ENCODE assay signal across 8 cellular contexts in the genomic region with DNA sequence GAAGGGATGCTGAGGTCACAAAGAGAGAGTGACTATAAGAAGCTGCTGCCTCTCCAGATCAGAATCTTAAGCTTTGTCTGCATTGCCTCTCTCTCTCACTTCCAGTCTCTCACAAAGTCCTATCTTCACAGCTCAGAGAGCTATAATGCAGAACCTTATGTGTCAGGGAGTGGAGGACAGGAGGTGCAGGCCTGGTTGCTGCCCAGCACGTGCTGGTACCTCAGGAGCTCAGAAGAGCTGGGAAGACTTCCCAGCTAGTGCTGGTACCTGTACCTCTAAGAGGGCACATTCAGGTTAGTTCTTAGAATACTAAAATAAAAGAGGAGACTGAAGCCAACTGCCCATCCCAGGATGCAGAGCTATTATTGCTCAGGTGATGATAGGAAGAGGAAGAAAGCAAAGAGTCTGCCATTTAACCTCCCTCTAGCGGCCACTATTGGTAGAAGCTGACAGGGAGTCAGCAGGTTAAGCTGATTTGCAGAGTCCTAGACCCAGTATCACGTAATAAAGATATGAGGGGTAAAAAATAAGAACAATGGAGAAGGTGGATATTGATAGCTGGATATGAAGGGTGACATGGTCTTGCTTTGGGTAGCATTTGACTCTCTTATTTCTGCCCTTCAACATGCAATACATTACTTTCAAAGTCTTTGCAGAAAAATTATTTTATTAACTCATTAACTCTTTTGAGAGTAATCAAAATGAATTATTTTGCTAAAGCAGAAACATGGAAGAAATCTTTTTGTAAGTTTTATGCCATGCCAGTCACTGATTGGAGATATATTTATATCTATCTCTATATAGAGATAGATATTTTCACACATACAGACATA.
DNase-seq lines count a peak whose midpoint lies in the region; TF ChIP-seq lines count a peak whose summit lies in the region.

No MANE protein-coding gene starts in this region.

- no peak overlapping the region for H2BK5ac ChIP-seq in mesendoderm (ENCODE audit: low read length)

- H3K4ac ChIP-seq in mesendoderm (ENCODE audit: low read depth, low read length), result peak overlapping the region; percentile 1

- H2AK5ac ChIP-seq in mesendoderm (ENCODE audit: low read length), result no peak overlapping the region

- H3K9me3 ChIP-seq in WERI-Rb-1 (ENCODE audit: severe bottlenecking) (no peaks in the 10 kb centered on the region), tibial artery (no peaks in the 10 kb centered on the region)

- H3K18ac ChIP-seq in mesendoderm (ENCODE audit: low read length), result no peak overlapping the region

- H3K36me3 ChIP-seq in WERI-Rb-1 (no peaks in the 10 kb centered on the region), mesendoderm (ENCODE audit: control insufficient read depth, insufficient read depth, low read length) (no peaks in the 10 kb centered on the region), tibial artery (no peaks in the 10 kb centered on the region)

- no peaks in the 10 kb centered on the region for H3K4me1 ChIP-seq in mesendoderm (ENCODE audit: control insufficient read depth, low read depth, low read length)
- no peaks in the 10 kb centered on the region for H3K4me1 ChIP-seq in tibial artery

- no peak overlapping the region for H3K4me3 ChIP-seq in HFF-Myc (replicated peaks; ENCODE audit: low read depth, low read length)
- no peak overlapping the region for H3K4me3 ChIP-seq in WERI-Rb-1 (ENCODE audit: low read depth, low read length)
- H3K4me3 ChIP-seq in cardiac fibroblast (replicated peaks in 1 of 2; ENCODE audit: low read depth in 2 of 2, low read length in 2 of 2), result no peak overlapping the region
- no peak overlapping the region for H3K4me3 ChIP-seq in mesendoderm (ENCODE audit: low read length)
- no peak overlapping the region for H3K4me3 ChIP-seq in tibial artery

- TF ChIP-seq CTCF in HFF-Myc (IDR thresholded peaks at IDR 0.05; ENCODE audit: low read depth, low read length, missing control alignments), result peak; percentile 78
- peak; percentile 73 for TF ChIP-seq CTCF in WERI-Rb-1 (IDR thresholded peaks at IDR 0.05; ENCODE audit: low read depth, low read length)
- TF ChIP-seq CTCF in cardiac fibroblast (IDR thresholded peaks at IDR 0.05; ENCODE audit: low read depth, low read length), result peak; percentile 79
- peak; percentile 26 to 27 for TF ChIP-seq CTCF in tibial artery (IDR thresholded peaks at IDR 0.05)

- intact Hi-C loops in tibial artery (cut with DNase I; ENCODE audit: low total_unique reads), result no loop called here

- no peak overlapping the region for H3K56ac ChIP-seq in mesendoderm (ENCODE audit: low read length)

- no peaks in the 10 kb centered on the region for H3K79me2 ChIP-seq in mesendoderm (ENCODE audit: control insufficient read depth, insufficient read depth, low read length)

- H3K9ac ChIP-seq in mesendoderm (ENCODE audit: low read length), result no peak overlapping the region

- peak; percentile 49 for DNase-seq in NK-92 treated with Interleukin-12 subunit alpha and Interleukin-12 subunit beta, amount 100 ng/mL, for 24 hours (lab: John Stamatoyannopoulos, UW)
- DNase-seq in NK-92 (lab: John Stamatoyannopoulos, UW; ENCODE audit: unreplicated experiment) (no peak), HFF-Myc (ENCODE audit: extremely low read depth, low read depth) (peak; percentile 21), NCI-H1048 (lab: John Stamatoyannopoulos, UW) (peak; percentile 65), WERI-Rb-1 (peak; percentile 69), cardiac fibroblast (ENCODE audit: low read depth in 2 of 2) (peak; percentile 50 to 65), mesendoderm (peak; percentile 80), tibial artery (no peak)

- H4K8ac ChIP-seq in mesendoderm (ENCODE audit: low read depth, low read length), result no peak overlapping the region

- no peak overlapping the region for H3K4me2 ChIP-seq in mesendoderm (ENCODE audit: low read length)

- H4K5ac ChIP-seq in mesendoderm (ENCODE audit: low read length), result no peak overlapping the region

- no peaks in the 10 kb centered on the region for H3K79me1 ChIP-seq in mesendoderm (ENCODE audit: low read length)

- H2BK15ac ChIP-seq in mesendoderm (replicated peaks; ENCODE audit: low read depth), result no peak overlapping the region

- H3K27me3 ChIP-seq in WERI-Rb-1 (ENCODE audit: insufficient read depth, low read depth, severe bottlenecking), result no peaks in the 10 kb centered on the region
- H3K27me3 ChIP-seq in mesendoderm (ENCODE audit: insufficient read depth, low read length, poor library complexity), result no peaks in the 10 kb centered on the region
- H3K27me3 ChIP-seq in tibial artery, result no peaks in the 10 kb centered on the region

- H3K27ac ChIP-seq in WERI-Rb-1 (no peak overlapping the region), mesendoderm (ENCODE audit: low read depth, low read length) (no peak overlapping the region), tibial artery (no peak overlapping the region)

- WGBS in mesendoderm (ENCODE audit: extremely low coverage, insufficient coverage, low lambda C conversion rate), result no CpG with 5 or more reads among the region's 3 CpGs

- no peak overlapping the region for H2BK120ac ChIP-seq in mesendoderm (ENCODE audit: low read depth, low read length)

- H3K23ac ChIP-seq in mesendoderm (ENCODE audit: low read length), result no peak overlapping the region

Comparison
In these comparisons a context has a peak if more than half of its experiments do, and no peak if none do; other contexts are left out.
1. DNase-seq: peak in NK-92 treated with Interleukin-12 subunit alpha and Interleukin-12 subunit beta, amount 100 ng/mL, for 24 hours (single experiment), HFF-Myc (single experiment), NCI-H1048 (single experiment), WERI-Rb-1 (single experiment), cardiac fibroblast (2 of 2) and mesendoderm (single experiment); none in NK-92 (single experiment) and tibial artery (0 of 2).
2. CTCF ChIP-seq: peak in every context shown above with its lines; median percentile 79 in cardiac fibroblast; 78 in HFF-Myc; 73 in WERI-Rb-1; 26 in tibial artery.